1 cellular context compared by ENCODE assay signal in genomic region chr3:179716226-179716625, GRCh38.
TF ChIP-seq lines count a peak whose summit lies in the region.

No MANE protein-coding gene starts in this region.

TF ChIP-seq in IMR-90, 13 proteins besides CTCF, POLR2A, EP300 and RAD21:
- no peak for TF ChIP-seq SMC3 (IDR thresholded peaks at IDR 0.05; ENCODE audit: low read depth, low read length)
- TF ChIP-seq FOS (IDR thresholded peaks at IDR 0.05; ENCODE audit: low read depth, low read length) = no peak
- TF ChIP-seq MXI1 (IDR thresholded peaks at IDR 0.05; ENCODE audit: borderline replicate concordance, low read depth, low read length) = no peak
- TF ChIP-seq NFE2L2 (IDR thresholded peaks at IDR 0.05; ENCODE audit: low read depth, low read length) = no peak
- no peak for TF ChIP-seq CEBPB (IDR thresholded peaks at IDR 0.05; ENCODE audit: low read depth, low read length)
- TF ChIP-seq BHLHE40 (IDR thresholded peaks at IDR 0.05; ENCODE audit: low read depth, low read length) = no peak
